In genomic region chr15:95868970-95869369, GRCh38 we compare ENCODE assay signal across 16 cellular contexts.
"Had no signal": no experiment of that assay in that cellular context is flagged by ENCODE, and none has a peak within 500 bp of the region (broad histone marks: within the 10 kb centered on the region; RNA-seq: fewer than 3 reads in every experiment).

No MANE protein-coding gene starts in this region.

- DNase-seq: activated naive CD4-positive, alpha-beta T cell treated with Interleukin-2 at 50 U/mL for 16 hours; dermis blood vessel endothelial cell; head of caudate nucleus; left cardiac atrium; midbrain; posterior cingulate gyrus; retina; stimulated activated CD4-positive, alpha-beta T cell treated with anti-CD3 and anti-CD28 coated beads, Interleukin-2, amount 100 ng/mL, for 48 hours had no signal

- H3K27ac Mint-ChIP-seq: activated T-helper 17 cell treated with anti-CD3 and anti-CD28 coated beads, Interleukin-2, amount 50 U/mL, for 72 hours; stimulated activated memory B cell treated with anti-CD40 and anti-IgM and Interleukin-4, amounts not matched to agents 10 μg/mL and 1 μg/mL and 100 μg/mL, for 72 hours had no signal

- H3K4me3 ChIP-seq: ascending aorta, breast epithelium, lung had no signal

- H3K36me3 Mint-ChIP-seq: stimulated activated memory B cell treated with anti-CD40 and anti-IgM and Interleukin-4, amounts not matched to agents 10 μg/mL and 1 μg/mL and 100 μg/mL, for 72 hours had no signal

- H3K9me3 ChIP-seq: ascending aorta, breast epithelium had no signal

- H3K36me3 ChIP-seq: ascending aorta, breast epithelium had no signal

- H3K9me3 Mint-ChIP-seq: activated T-helper 17 cell treated with anti-CD3 and anti-CD28 coated beads, Interleukin-2, amount 50 U/mL, for 72 hours; stimulated activated memory B cell treated with anti-CD40 and anti-IgM and Interleukin-4, amounts not matched to agents 10 μg/mL and 1 μg/mL and 100 μg/mL, for 72 hours had no signal

- H3K27me3 Mint-ChIP-seq: activated T-helper 17 cell treated with anti-CD3 and anti-CD28 coated beads, Interleukin-2, amount 50 U/mL, for 72 hours; stimulated activated memory B cell treated with anti-CD40 and anti-IgM and Interleukin-4, amounts not matched to agents 10 μg/mL and 1 μg/mL and 100 μg/mL, for 72 hours had no signal

- H3K27ac ChIP-seq: ascending aorta, breast epithelium, VCaP had no signal

- FAIRE-seq: frontal cortex, urothelium cell line had no signal

- H3K4me1 ChIP-seq: ascending aorta, breast epithelium had no signal

- H3K4me1 Mint-ChIP-seq: activated T-helper 17 cell treated with anti-CD3 and anti-CD28 coated beads, Interleukin-2, amount 50 U/mL, for 72 hours; stimulated activated memory B cell treated with anti-CD40 and anti-IgM and Interleukin-4, amounts not matched to agents 10 μg/mL and 1 μg/mL and 100 μg/mL, for 72 hours had no signal

- H3K4me3 Mint-ChIP-seq: activated T-helper 17 cell treated with anti-CD3 and anti-CD28 coated beads, Interleukin-2, amount 50 U/mL, for 72 hours; stimulated activated memory B cell treated with anti-CD40 and anti-IgM and Interleukin-4, amounts not matched to agents 10 μg/mL and 1 μg/mL and 100 μg/mL, for 72 hours had no signal

- H3K27me3 ChIP-seq: ascending aorta, breast epithelium had no signal
